ENCODE assay signal across 8 cellular contexts in genomic region chr4:56505269-56506109, GRCh38. TPM values are rescaled to one million over a fixed set of nuclear protein-coding genes. Genes with fewer than 3 reads are reported as not detected.
DNase-seq lines count a peak whose midpoint lies in the region; ATAC-seq, FAIRE-seq and TF ChIP-seq lines count a peak whose summit lies in the region.
"Had no signal": no experiment of that assay in that cellular context is flagged by ENCODE, and none has a peak within 500 bp of the region (broad histone marks: within the 10 kb centered on the region; RNA-seq: fewer than 3 reads in every experiment).

ARL9 (plus strand) TSS chr4:56505791; CDS start chr4:56505863, 72 bp downstream.

- H3K27ac ChIP-seq in HepG2 (ENCODE audit: extremely low read length, insufficient read depth, low read length) (no peak within 1 kb of the TSS), MM.1S (ENCODE audit: low read length) (no peak within 1 kb of the TSS)

- in situ Hi-C loops in HepG2 (cut with HindIII; ENCODE audit: extremely low pct_ligation_motif_present, low pct_unique_long_range_greater_than_20kb): no loop called here

- no peak for TF ChIP-seq POLR2A in HepG2 (IDR thresholded peaks at IDR 0.05; ENCODE audit: insufficient read depth in 1 of 2, low read depth in 2 of 2, low read length in 2 of 2)

- intact Hi-C loops in HepG2 (cut with micrococcal nuclease; ENCODE audit: unreplicated experiment): no loop called here

- H3K9me3 ChIP-seq in HepG2 (ENCODE audit: low read length) (no peaks in the 10 kb centered on the region), MM.1S (replicated peaks; ENCODE audit: insufficient read depth, low read length) (no peaks in the 10 kb centered on the region)

- POLR2A ChIA-PET in HepG2 (lab: Yijun Ruan, JAX): no interaction called here

- WGBS in HepG2 (ENCODE audit: low lambda C conversion rate): 72% methylated on average over 48 of the region's 55 CpGs

- TF ChIP-seq EP300 in HepG2 (IDR thresholded peaks at IDR 0.05; ENCODE audit: low read depth in 2 of 2, low read length in 2 of 2) (no peak), HepG2 (CRISPR knock-in tag; IDR thresholded peaks at IDR 0.05; ENCODE audit: borderline replicate concordance) (no peak)

- DNase-seq in HPDE6-E6E7 (ENCODE audit: extremely low spot score) (peak; percentile 37), choroid plexus epithelial cell (ENCODE audit: low read depth) (peak; percentile 80), HepG2 (ENCODE audit: low spot score) (no peak), MM.1S (no peak)
- peak; percentile 64 for DNase-seq in activated CD4-positive, alpha-beta T cell treated with anti-CD3 and anti-CD28 coated beads for 4 hours
- DNase-seq in stimulated activated CD4-positive, alpha-beta T cell treated with anti-CD3 and anti-CD28 coated beads, Interleukin-1b, Interleukin-23, amount 100 ng/mL, for 48 hours: peak; percentile 57

- peak; percentile 63 for ATAC-seq in GM19023 (IDR thresholded peaks at IDR 0.05; ENCODE audit: unreplicated experiment)
- ATAC-seq in HepG2: peak; percentile 61

- no peaks in the 10 kb centered on the region for H3K9me2 ChIP-seq in MM.1S (replicated peaks; ENCODE audit: insufficient read depth, low read length)

- no peaks in the 10 kb centered on the region for H3F3A ChIP-seq in MM.1S (ENCODE audit: insufficient read depth, low read length)

- H4K20me1 ChIP-seq in HepG2 (ENCODE audit: insufficient read depth, low read length) (no peaks in the 10 kb centered on the region), MM.1S (ENCODE audit: insufficient read depth, low read length) (no peaks in the 10 kb centered on the region)

- no peaks in the 10 kb centered on the region for H3K79me2 ChIP-seq in HepG2 (ENCODE audit: insufficient read depth, low read length)
- no peaks in the 10 kb centered on the region for H3K79me2 ChIP-seq in MM.1S (ENCODE audit: low read length)

- FAIRE-seq in HepG2 (lab: Jason Lieb, UNC): no peak
- FAIRE-seq: islet of Langerhans had no signal

- H3K4me1 ChIP-seq in HepG2 (ENCODE audit: insufficient read depth, low read length) (peaks cover 18% of the 10 kb centered on the region; the same call in 1 of the 2 replicates), MM.1S (ENCODE audit: low read length) (no peaks in the 10 kb centered on the region)

- peaks cover 2 to 13% of the 10 kb centered on the region in 2 experiments; a peak in 1 of 5 replicates for H3K36me3 ChIP-seq in HepG2 (replicated peaks in 1 of 2; ENCODE audit: control insufficient read depth in 1 of 2, insufficient read depth in 2 of 2, low read length in 2 of 2)
- peaks cover 4% of the 10 kb centered on the region; the same call in 1 of the 2 replicates for H3K36me3 ChIP-seq in MM.1S (replicated peaks; ENCODE audit: insufficient read depth, low read length)

- H3K4me3 ChIP-seq in choroid plexus epithelial cell (ENCODE audit: low read depth, low read length): peak within 1 kb of the TSS; percentile 73
- H3K4me3 ChIP-seq in HepG2 (replicated peaks in 1 of 3; ENCODE audit: insufficient read depth in 1 of 3, low read depth in 2 of 3, low read length in 3 of 3): peak within 1 kb of the TSS in 2 of 3 experiments; percentile 16 to 48; a peak in 4 of 6 replicates
- no peak within 1 kb of the TSS for H3K4me3 ChIP-seq in MM.1S (ENCODE audit: low read length)

- no peak within 1 kb of the TSS for H3K9ac ChIP-seq in HepG2 (ENCODE audit: insufficient read depth, low read depth, low read length)
- no peak within 1 kb of the TSS for H3K9ac ChIP-seq in MM.1S (ENCODE audit: low read length)

- H2AFZ ChIP-seq in HepG2 (ENCODE audit: low read length): no peak within 1 kb of the TSS
- no peak within 1 kb of the TSS for H2AFZ ChIP-seq in MM.1S (ENCODE audit: low read length)

- CTCF ChIA-PET in HepG2 (lab: Yijun Ruan, JAX; ENCODE audit: low intra/inter-chr PET ratio, low total read pairs): no interaction called here

- H3K4me2 ChIP-seq in HepG2 (ENCODE audit: low read depth, low read length): peak within 1 kb of the TSS; percentile 65
- H3K4me2 ChIP-seq in MM.1S (ENCODE audit: low read depth, low read length): no peak within 1 kb of the TSS

- H3K27me3 ChIP-seq in HepG2 (ENCODE audit: control insufficient read depth in 1 of 2, insufficient read depth in 2 of 2, low read length in 2 of 2) (no peaks in the 10 kb centered on the region), MM.1S (replicated peaks; ENCODE audit: insufficient read depth, low read length) (no peaks in the 10 kb centered on the region)

- TF ChIP-seq RAD21 in HepG2 (CRISPR knock-in tag; IDR thresholded peaks at IDR 0.05): no peak

- no peak for TF ChIP-seq CTCF in choroid plexus epithelial cell (conservative IDR thresholded peaks at IDR 0.05; ENCODE audit: low read depth, low read length)
- TF ChIP-seq CTCF in HepG2 (CRISPR knock-in tag; IDR thresholded peaks at IDR 0.05): no peak
- TF ChIP-seq CTCF in MM.1S (IDR thresholded peaks at IDR 0.05; ENCODE audit: low read length): no peak

- BruUV-seq in HepG2 (replicated peaks; lab: Mats Ljungman, UMichigan): no TSS peak

TF ChIP-seq in HepG2, 621 proteins besides CTCF, POLR2A, EP300 and RAD21 (continues in another document):
- TF ChIP-seq ZBTB33 (CRISPR knock-in tag; IDR thresholded peaks at IDR 0.05) (peak; percentile 61), ZFYVE20 (CRISPR knock-in tag; IDR thresholded peaks at IDR 0.05; ENCODE audit: borderline replicate concordance, low read depth) (no peak), GABPB1 (CRISPR knock-in tag; IDR thresholded peaks at IDR 0.05) (peak; percentile 17; the same call in 1 of the 2 replicates), ATF7-NPFF (CRISPR knock-in tag; IDR thresholded peaks at IDR 0.05; ENCODE audit: low read depth) (0 out of 2 replicates have a peak, but pooled peaks have one; percentile 28), ZNF761 (CRISPR knock-in tag; conservative IDR thresholded peaks at IDR 0.05) (no peak), KDM6A (CRISPR knock-in tag; IDR thresholded peaks at IDR 0.05; ENCODE audit: low read depth) (no peak), ZNF576 (CRISPR knock-in tag; IDR thresholded peaks at IDR 0.05) (no peak), SSRP1 (CRISPR knock-in tag; IDR thresholded peaks at IDR 0.05) (0 out of 2 replicates have a peak, but pooled peaks have one; percentile 36), AGO2 (optimal IDR thresholded peaks at IDR 0.05; ENCODE audit: low read depth, low read length) (peak; percentile 94), ZNF768 (CRISPR knock-in tag; IDR thresholded peaks at IDR 0.05) (no peak), ZNF512 (CRISPR knock-in tag; IDR thresholded peaks at IDR 0.05) (peak; percentile 79; the same call in 1 of the 2 replicates)

RNA-seq across cellular contexts. Expression of gene ARL9, which starts in this region (rescaled TPM):
- total RNA-seq in HepG2 (2016; rRNA removed; fragmentation: Illumina TruSeq; extraction: Trizol): not detected in 2 replicates
- not detected in 2 replicates for total RNA-seq in HepG2 (2016; cell fraction: cytosol; rRNA removed; fragmentation: Illumina TruSeq; extraction: Trizol; ENCODE audit: low read depth)
- 0.13 TPM in 1 of 2 replicates, not detected in the other for total RNA-seq in HepG2 (2016; cell fraction: insoluble cytoplasmic fraction; rRNA removed; fragmentation: Illumina TruSeq; extraction: Trizol)
- not detected in 2 replicates for total RNA-seq in HepG2 (2016; cell fraction: membrane; rRNA removed; fragmentation: Illumina TruSeq; extraction: Trizol)
- not detected in 2 replicates for total RNA-seq in HepG2 (2016; cell fraction: nucleus; rRNA removed; fragmentation: Illumina TruSeq; extraction: Trizol)
- not detected in 2 replicates for polyA plus RNA-seq in HepG2 (2011; rRNA removed)
- polyA plus RNA-seq in HepG2 (2011; cell fraction: cytosol; rRNA removed): not detected in 2 replicates
- not detected in 2 replicates for polyA plus RNA-seq in HepG2 (2011; cell fraction: nucleus; rRNA removed)
- polyA plus RNA-seq in HepG2 (2012): not detected in 2 replicates
- polyA plus RNA-seq in HepG2 (2016; cell fraction: cytosol; fragmentation: Illumina TruSeq; extraction: Trizol; ENCODE audit: low read depth): not detected in 2 replicates
- polyA plus RNA-seq in HepG2 (2016; cell fraction: insoluble cytoplasmic fraction; fragmentation: Illumina TruSeq; extraction: Trizol; ENCODE audit: low read depth): not detected in 2 replicates
- not detected in 2 replicates for polyA plus RNA-seq in HepG2 (2016; cell fraction: membrane; fragmentation: Illumina TruSeq; extraction: Trizol; ENCODE audit: low read depth)
- polyA plus RNA-seq in HepG2 (2016; cell fraction: nucleus; fragmentation: Illumina TruSeq; extraction: Trizol; ENCODE audit: insufficient read depth, low read depth): not detected in 2 replicates
- not detected in 2 replicates for polyA minus RNA-seq in HepG2 (2011; rRNA and poly(A)+ RNA removed; ENCODE audit: low replicate concordance)
- not detected in 2 replicates for polyA minus RNA-seq in HepG2 (2011; cell fraction: cytosol; rRNA and poly(A)+ RNA removed)
- 0.37 TPM in 1 of 2 replicates, not detected in the other for polyA minus RNA-seq in HepG2 (2011; cell fraction: nucleus; rRNA and poly(A)+ RNA removed)

Comparison
In these comparisons a context has a peak if more than half of its experiments do, and no peak if none do; other contexts are left out.
1. Peak in ATAC-seq, H3K4me3 ChIP-seq and H3K4me2 ChIP-seq in HepG2; RNA of the gene not detected or under 1 TPM.
2. DNase-seq: peak in HPDE6-E6E7 (single experiment), activated CD4-positive, alpha-beta T cell treated with anti-CD3 and anti-CD28 coated beads for 4 hours (2 of 2), choroid plexus epithelial cell (single experiment) and stimulated activated CD4-positive, alpha-beta T cell treated with anti-CD3 and anti-CD28 coated beads, Interleukin-1b, Interleukin-23, amount 100 ng/mL, for 48 hours (single experiment); none in HepG2 (single experiment) and MM.1S (single experiment).